8 cellular contexts compared by ENCODE assay signal in genomic region chr10:92241158-92241500, GRCh38. TPM values are rescaled to one million over a fixed set of nuclear protein-coding genes. Genes with fewer than 3 reads are reported as not detected.
A peak's percentile ranks its signal among the peaks of the same experiment; 100 is the strongest.
DNase-seq lines count a peak whose midpoint lies in the region; ATAC-seq and TF ChIP-seq lines count a peak whose summit lies in the region.

No MANE protein-coding gene starts in this region.

- H3K4me3 ChIP-seq in cardiac fibroblast (replicated peaks in 1 of 2; ENCODE audit: low read depth in 2 of 2, low read length in 2 of 2) (peak overlapping the region; percentile 69 to 76), left lung (peak overlapping the region; percentile 57 to 58)

- peaks cover 9 to 54% of the 10 kb centered on the region in 2 donors for H3K4me1 ChIP-seq in left lung

- H3K9me3 ChIP-seq in left lung, result no peaks in the 10 kb centered on the region

- DNase-seq in CD1c-positive myeloid dendritic cell (ENCODE audit: extremely low spot score), result peak; percentile 22
- DNase-seq in M059J (ENCODE audit: low read depth), result peak; percentile 38
- DNase-seq in cardiac fibroblast (ENCODE audit: low read depth in 2 of 2), result no peak
- DNase-seq in left lung, result no peak
- DNase-seq in HCEC 1CT, result no peak

- intact Hi-C loops in left lung (cut with DNase I), result no loop called here

- no peaks in the 10 kb centered on the region for H3K36me3 ChIP-seq in left lung

- TF ChIP-seq CTCF in cardiac fibroblast (IDR thresholded peaks at IDR 0.05; ENCODE audit: low read depth, low read length) (no peak), left lung (IDR thresholded peaks at IDR 0.05) (no peak)

- H3K27ac ChIP-seq in left lung (peak overlapping the region; percentile 83 to 92), temporal lobe (ENCODE audit: low read depth, low read length) (peak overlapping the region; percentile 93)

- ATAC-seq in left lung (peak; percentile 12), HG02885 (IDR thresholded peaks at IDR 0.05; ENCODE audit: poor library complexity, unreplicated experiment) (no peak), GM21737 (IDR thresholded peaks at IDR 0.05; ENCODE audit: unreplicated experiment) (no peak)

- H3K27me3 ChIP-seq in left lung, result no peaks in the 10 kb centered on the region

RNA-seq across cellular contexts. Expression of gene CPEB3, which starts 49.7 kb away (rescaled TPM):
- 0.86 and 1.2 TPM in 2 replicates for total RNA-seq in M059J (2014; rRNA removed; shearing (Covaris generic))
- 1 to 10 TPM; 3.5 to 4.3 TPM for total RNA-seq in left lung
- total RNA-seq in temporal lobe, result 18.2 TPM

RNA-seq across cellular contexts. Expression of gene MARCHF5, which starts 49.8 kb away (rescaled TPM):
- total RNA-seq in M059J (2014; rRNA removed; shearing (Covaris generic)), result 12.9 and 23.9 TPM in 2 replicates
- total RNA-seq in left lung, result 10 to 100 TPM; 33.0 to 41.8 TPM
- total RNA-seq in temporal lobe, result 25.3 TPM

Comparison
In these comparisons a context has a peak if more than half of its experiments do, and no peak if none do; other contexts are left out.
1. DNase-seq: peak in CD1c-positive myeloid dendritic cell (single experiment) and M059J (single experiment); none in cardiac fibroblast (0 of 2), left lung (0 of 2) and HCEC 1CT (single experiment).